In the genomic region with DNA sequence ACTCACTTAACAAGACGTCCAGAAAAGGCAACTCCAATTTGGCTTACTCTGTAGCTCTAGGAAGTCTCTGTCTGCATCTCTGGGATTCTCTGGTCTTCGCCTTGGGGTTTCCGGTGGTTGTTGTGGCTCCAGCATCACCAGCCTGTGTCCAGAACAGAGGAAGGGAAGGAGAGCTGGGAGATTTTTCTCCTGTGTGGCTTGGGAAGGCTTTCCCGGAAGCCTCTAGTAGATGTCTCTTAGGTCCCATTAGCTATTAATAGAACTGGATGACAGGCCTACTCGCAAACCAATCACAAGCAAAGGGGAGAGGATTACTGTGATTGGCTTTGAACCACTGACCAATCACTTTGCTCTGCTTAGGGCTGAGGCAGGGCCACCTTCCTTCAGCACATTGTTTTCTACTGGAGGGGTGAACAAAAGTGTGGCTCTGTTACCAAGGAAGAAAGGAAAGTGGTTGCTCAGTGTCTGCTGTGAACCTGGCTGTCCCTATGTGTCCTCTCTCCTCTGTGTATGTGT, we compare ENCODE assay signal across 18 cellular contexts.
DNase-seq lines count a peak whose midpoint lies in the region; ATAC-seq and TF ChIP-seq lines count a peak whose summit lies in the region.
"Had no signal": no experiment of that assay in that cellular context is flagged by ENCODE, and none has a peak within 500 bp of the region (broad histone marks: within the 10 kb centered on the region; RNA-seq: fewer than 3 reads in every experiment).

No MANE protein-coding gene starts in this region.

- H3K23ac ChIP-seq in neuronal stem cell (ENCODE audit: low read depth, low read length, poor library complexity), result no peak overlapping the region

- no peak overlapping the region for H3K4me3 Mint-ChIP-seq in WTC11
- H3K4me3 Mint-ChIP-seq: CD4-positive, alpha-beta memory T cell; HFFc6; T-helper 1 cell treated with Interleukin-12 subunit alpha and Interleukin-12 subunit beta and Interleukin-4 antibody, amounts not matched to agents 30 μg/mL and 1 μg/mL, for 36 hours had no signal

- H3K36me3 ChIP-seq in OCI-LY7 (ENCODE audit: insufficient read depth, low read length) (peaks cover 12% of the 10 kb centered on the region; the same call in 1 of the 2 replicates), neuronal stem cell (replicated peaks in 1 of 2; ENCODE audit: control insufficient read depth in 2 of 2, insufficient read depth in 2 of 2, low read length in 2 of 2) (no peaks in the 10 kb centered on the region)
- H3K36me3 ChIP-seq: BLaER1 treated with 17β-estradiol and CSF1 and Interleukin-3, amounts not matched to agents 10 nM and 100 nM had no signal

- no peaks in the 10 kb centered on the region for H3K9me2 ChIP-seq in OCI-LY7 (ENCODE audit: insufficient read depth, low read length)

- no TSS peak for BruUV-seq in OCI-LY7 (replicated peaks; lab: Mats Ljungman, UMichigan)

- no peak overlapping the region for H2BK15ac ChIP-seq in neuronal stem cell (ENCODE audit: low read length)

- H3K9me3 Mint-ChIP-seq in WTC11, result peaks cover 26% of the 10 kb centered on the region

- H2BK120ac ChIP-seq in neuronal stem cell (ENCODE audit: low read depth, low read length), result no peak overlapping the region

- H3K4me1 ChIP-seq in OCI-LY7 (ENCODE audit: insufficient read depth, low read length, poor library complexity, severe bottlenecking) (peaks cover 28% of the 10 kb centered on the region), neuronal stem cell (ENCODE audit: control insufficient read depth in 2 of 2, insufficient read depth in 1 of 2, low read depth in 1 of 2, low read length in 2 of 2) (peaks cover 0 to 2% of the 10 kb centered on the region in 2 donors)

- no peak overlapping the region for H3K9ac ChIP-seq in neuronal stem cell (ENCODE audit: low read depth, low read length, poor library complexity)
- H3K9ac ChIP-seq: BLaER1 treated with 17β-estradiol and CSF1 and Interleukin-3, amounts not matched to agents 10 nM and 100 nM had no signal

- H3K79me2 ChIP-seq in OCI-LY7 (ENCODE audit: insufficient read depth, low read depth, low read length), result 0 out of 2 replicates have a peak, but pooled peaks cover 3% of the 10 kb centered on the region

- no peak overlapping the region for H2BK5ac ChIP-seq in neuronal stem cell (ENCODE audit: low read length)

- no peak overlapping the region for H2AK5ac ChIP-seq in neuronal stem cell (ENCODE audit: low read depth, low read length)

- no CpG with 5 or more reads among the region's 5 CpGs for WGBS in neuronal stem cell (ENCODE audit: extremely low coverage in 2 of 2, insufficient read length in 2 of 2, insufficient replicate concordance in 1 of 2), 2 donors

- peaks cover 16% of the 10 kb centered on the region for H3K36me3 Mint-ChIP-seq in WTC11
- H3K36me3 Mint-ChIP-seq: CD4-positive, alpha-beta memory T cell had no signal

- H3K18ac ChIP-seq in neuronal stem cell (ENCODE audit: low read length), result no peak overlapping the region

- peaks cover 25% of the 10 kb centered on the region for H3K4me1 Mint-ChIP-seq in WTC11
- H3K4me1 Mint-ChIP-seq: CD4-positive, alpha-beta memory T cell had no signal

- H3K14ac ChIP-seq in neuronal stem cell (ENCODE audit: low read length), result no peak overlapping the region

- TF ChIP-seq CTCF in OCI-LY7 (conservative IDR thresholded peaks at IDR 0.05; ENCODE audit: low read length) (no peak), WTC11 (IDR thresholded peaks at IDR 0.05) (no peak)

- H4K8ac ChIP-seq in neuronal stem cell (ENCODE audit: low read depth, low read length), result no peak overlapping the region

- DNase-seq in HEK293T (ENCODE audit: extremely low spot score) (no peak), OCI-LY7 (ENCODE audit: low spot score) (no peak), WTC11 (ENCODE audit: low spot score) (no peak), neuronal stem cell (ENCODE audit: low spot score) (no peak), mesenteric fat pad (ENCODE audit: low spot score) (no peak)
- no peak for DNase-seq in activated effector memory CD4-positive, alpha-beta T cell treated with Interleukin-2 at 50 U/mL for 16 hours
- DNase-seq: ACHN; CD4-positive, alpha-beta memory T cell; DND-41; HFFc6; MV-4-11; NCI-H1694 treated with DMSO at 0.1 percent for 48 hours; NCI-H2081 treated with DMSO at 0.1 percent for 48 hours; NCI-H2171 treated with DMSO at 0.1 percent for 48 hours; NCI-H524 treated with DMSO at 0.1 percent for 48 hours had no signal

- H3K27ac ChIP-seq in OCI-LY7 (ENCODE audit: low read depth, low read length, poor library complexity, severe bottlenecking) (no peak overlapping the region), neuronal stem cell (replicated peaks; ENCODE audit: low read length) (no peak overlapping the region)
- H3K27ac ChIP-seq: BLaER1 treated with 17β-estradiol and CSF1 and Interleukin-3, amounts not matched to agents 10 nM and 100 nM had no signal

- H3K9me3 ChIP-seq in OCI-LY7 (ENCODE audit: low read length) (peaks cover 16% of the 10 kb centered on the region), neuronal stem cell (replicated peaks in 1 of 2; ENCODE audit: control insufficient read depth in 2 of 2, insufficient read depth in 1 of 2, low read depth in 1 of 2, low read length in 2 of 2) (peaks cover 6 to 14% of the 10 kb centered on the region in 2 donors)

- intact Hi-C loops in OCI-LY7 (cut with micrococcal nuclease; ENCODE audit: unreplicated experiment), result no loop called here

- no peaks in the 10 kb centered on the region for H4K20me1 ChIP-seq in OCI-LY7 (ENCODE audit: insufficient read depth, low read length)
- H4K20me1 ChIP-seq: BLaER1 treated with 17β-estradiol and CSF1 and Interleukin-3, amounts not matched to agents 10 nM and 100 nM had no signal

- H2BK12ac ChIP-seq in neuronal stem cell (ENCODE audit: low read length), result no peak overlapping the region

- no peak overlapping the region for H3K4ac ChIP-seq in neuronal stem cell (ENCODE audit: low read length)

- no peak overlapping the region for H3K27ac Mint-ChIP-seq in WTC11
- H3K27ac Mint-ChIP-seq: CD4-positive, alpha-beta memory T cell; HFFc6; T-helper 1 cell treated with Interleukin-12 subunit alpha and Interleukin-12 subunit beta and Interleukin-4 antibody, amounts not matched to agents 30 μg/mL and 1 μg/mL, for 36 hours had no signal

- POLR2A ChIA-PET in HEK293T (lab: Yijun Ruan, JAX) (no interaction called here), OCI-LY7 (lab: Charles Lee) (no interaction called here), WTC11 (lab: Charles Lee) (no interaction called here)

- H3K4me3 ChIP-seq in OCI-LY7 (ENCODE audit: low read depth, low read length, poor library complexity, severe bottlenecking) (no peak overlapping the region), neuronal stem cell (ENCODE audit: low read length in 2 of 2) (no peak overlapping the region)
- H3K4me3 ChIP-seq: BLaER1 treated with 17β-estradiol and CSF1 and Interleukin-3, amounts not matched to agents 10 nM and 100 nM had no signal

- H2AFZ ChIP-seq in OCI-LY7 (ENCODE audit: low read length), result 0 out of 2 replicates have a peak overlapping the region, but pooled peaks have one; percentile 23
- H2AFZ ChIP-seq in neuronal stem cell (ENCODE audit: low read length), result peak overlapping the region; percentile 67

- H3K27me3 ChIP-seq in neuronal stem cell (ENCODE audit: control insufficient read depth in 3 of 3, insufficient read depth in 3 of 3, low read depth in 1 of 3, low read length in 3 of 3), result no peaks in the 10 kb centered on the region
- H3K27me3 ChIP-seq: BLaER1 treated with 17β-estradiol and CSF1 and Interleukin-3, amounts not matched to agents 10 nM and 100 nM had no signal

- no peak overlapping the region for H3K4me2 ChIP-seq in OCI-LY7 (ENCODE audit: low read length)
- no peak overlapping the region for H3K4me2 ChIP-seq in neuronal stem cell (ENCODE audit: insufficient read depth, low read length, poor library complexity, severe bottlenecking)
- H3K4me2 ChIP-seq: BLaER1 treated with 17β-estradiol and CSF1 and Interleukin-3, amounts not matched to agents 10 nM and 100 nM had no signal

- ATAC-seq in WTC11 (no peak), GM18520 (IDR thresholded peaks at IDR 0.05; ENCODE audit: unreplicated experiment) (no peak)

- H3K27me3 Mint-ChIP-seq in WTC11 (ENCODE audit: low read depth), result peaks cover 6% of the 10 kb centered on the region; the same call in 1 of the 2 replicates

- H4K91ac ChIP-seq in neuronal stem cell (ENCODE audit: low read depth, low read length, poor library complexity), result no peak overlapping the region

- H3K79me1 ChIP-seq in neuronal stem cell (ENCODE audit: low read depth, low read length), result no peaks in the 10 kb centered on the region

- CTCF ChIA-PET in HEK293T (lab: Yijun Ruan, JAX), result no interaction called here
- CTCF ChIA-PET in OCI-LY7 (lab: Charles Lee; ENCODE audit: unreplicated experiment), result interaction anchor here (0.8 kb wide), 1 partner anchor 14 kb away, joined by 3 read pairs; no protein-coding TSS in a partner anchor
- CTCF ChIA-PET in WTC11 (lab: Charles Lee), result no interaction called here

TF ChIP-seq in HEK293T, 16 proteins besides CTCF, POLR2A, EP300 and RAD21:
- TF ChIP-seq NFRKB (IDR thresholded peaks at IDR 0.05), result no peak
- no peak for TF ChIP-seq FOXM1 (IDR thresholded peaks at IDR 0.05; ENCODE audit: borderline replicate concordance)
- TF ChIP-seq ZNF384 (IDR thresholded peaks at IDR 0.05), result no peak
- TF ChIP-seq PKNOX1 (IDR thresholded peaks at IDR 0.05), result peak; percentile 86
- no peak for TF ChIP-seq FOXA1 (IDR thresholded peaks at IDR 0.05)
TF ChIP-seq in HEK293T: peak in this region for 1.

TF ChIP-seq in WTC11, 78 proteins besides CTCF, POLR2A, EP300 and RAD21:
- TF ChIP-seq, protein P1, sequence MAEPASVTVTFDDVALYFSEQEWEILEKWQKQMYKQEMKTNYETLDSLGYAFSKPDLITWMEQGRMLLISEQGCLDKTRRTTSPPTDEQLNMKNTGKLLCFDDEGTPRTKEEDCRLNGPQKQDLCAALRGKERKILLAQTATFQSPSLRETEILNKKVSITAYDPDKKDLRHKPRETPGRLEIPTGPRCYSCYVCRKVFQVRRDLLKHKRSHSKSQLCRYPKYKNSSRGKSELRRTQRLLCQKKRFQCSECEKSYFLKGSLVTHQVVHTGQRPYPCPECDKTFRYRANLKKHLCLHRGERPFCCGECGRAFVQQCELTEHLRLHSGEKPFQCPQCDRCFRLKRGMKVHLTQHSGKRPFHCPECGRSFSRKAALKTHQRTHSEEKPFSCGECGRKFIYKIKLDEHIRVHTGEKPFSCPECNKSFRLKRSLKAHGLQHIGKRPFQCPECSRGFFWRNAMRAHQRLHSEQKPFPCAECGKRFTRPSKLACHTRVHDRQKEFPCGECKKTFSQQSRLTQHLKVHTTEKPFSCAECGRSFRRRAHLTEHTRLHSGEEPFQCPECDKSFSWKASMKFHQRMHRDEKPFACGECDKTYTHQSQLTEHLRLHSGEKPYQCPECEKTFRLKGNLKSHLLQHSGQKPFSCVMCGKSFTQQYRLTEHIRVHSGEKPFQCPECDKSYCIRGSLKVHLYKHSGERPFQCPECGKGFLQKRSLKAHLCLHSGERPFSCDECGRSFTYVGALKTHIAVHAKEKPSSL (CRISPR knock-in tag; conservative IDR thresholded peaks at IDR 0.05), result no peak
- TF ChIP-seq NFYB (CRISPR knock-in tag; conservative IDR thresholded peaks at IDR 0.05; ENCODE audit: low read depth), result peak; percentile 57; the same call in 1 of the 2 replicates
